Comparison of ENCODE assay signal across 23 cellular contexts in the genomic region with DNA sequence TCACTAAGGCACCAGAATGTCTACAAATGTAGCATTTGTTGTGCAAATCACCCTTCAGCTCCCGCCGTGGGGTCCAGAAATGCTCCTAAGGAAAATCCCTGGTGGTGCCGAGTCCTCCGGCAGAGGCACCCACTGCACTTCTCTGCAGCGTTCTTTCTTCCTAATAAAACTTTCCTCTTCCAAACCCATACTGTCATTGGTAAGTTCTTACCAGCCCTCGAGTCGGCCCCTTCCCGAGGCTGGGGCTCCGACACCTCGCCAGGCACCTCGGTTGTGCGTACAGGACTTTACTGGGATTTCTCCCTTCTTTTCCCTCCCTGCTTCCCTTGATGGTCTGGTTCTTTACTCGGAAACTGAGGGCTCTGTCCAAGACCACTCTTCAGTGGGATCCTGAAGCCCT. TPM values are rescaled to one million over a fixed set of nuclear protein-coding genes. Genes with fewer than 3 reads are reported as not detected.
DNase-seq lines count a peak whose midpoint lies in the region; ATAC-seq, FAIRE-seq and TF ChIP-seq lines count a peak whose summit lies in the region.
"Had no signal": no experiment of that assay in that cellular context is flagged by ENCODE, and none has a peak within 500 bp of the region (broad histone marks: within the 10 kb centered on the region; RNA-seq: fewer than 3 reads in every experiment).

No MANE protein-coding gene starts in this region.

- H3K27ac ChIP-seq in right lobe of liver: peak overlapping the region in 2 of 3 donors; percentile 39 to 82
- H3K27ac ChIP-seq: A549; BLaER1 treated with 17β-estradiol and CSF1 and Interleukin-3, amounts not matched to agents 10 nM and 100 nM; GM23248 had no signal

- H3K4me3 ChIP-seq in H7 (ENCODE audit: insufficient read depth, low read depth, low read length) (no peak overlapping the region), right lobe of liver (peak overlapping the region in 1 of 3 donors; percentile 20)
- H3K4me3 ChIP-seq: A549; BLaER1 treated with 17β-estradiol and CSF1 and Interleukin-3, amounts not matched to agents 10 nM and 100 nM; GM23248 had no signal

- H3K36me3 Mint-ChIP-seq in glutamatergic neuron (ENCODE audit: unreplicated experiment): peaks cover 21% of the 10 kb centered on the region
- H3K36me3 Mint-ChIP-seq: CD14-positive monocyte had no signal

- 78% methylated on average over 9 of the region's 13 CpGs for WGBS in right lobe of liver (ENCODE audit: insufficient coverage, low coverage, low lambda C conversion rate, missing lambda C conversion rate)

- TF ChIP-seq POLR2A in right lobe of liver (IDR thresholded peaks at IDR 0.05) (no peak), GM12891 (IDR thresholded peaks at IDR 0.05; ENCODE audit: low read depth, low read length) (no peak)

- DNase-seq in H7 (peak; percentile 22), glutamatergic neuron (no peak), right lobe of liver (no peak), NCI-H1417 treated with DMSO at 0.1 percent for 48 hours (lab: John Stamatoyannopoulos, UW) (no peak), GM12891 (ENCODE audit: insufficient read length, low spot score) (no peak)
- no peak for DNase-seq in central memory CD4-positive, alpha-beta T cell
- DNase-seq: 8988T; ACHN; AML-193; BE2C; CD4-positive, alpha-beta T cell; CD8-positive, alpha-beta memory T cell; COR-L47; DND-41; GM23248; H9 had no signal

- peaks cover 4% of the 10 kb centered on the region for H3K4me1 Mint-ChIP-seq in glutamatergic neuron (ENCODE audit: low read depth, unreplicated experiment)
- H3K4me1 Mint-ChIP-seq: CD14-positive monocyte; CD8-positive, alpha-beta memory T cell had no signal

- no peak for ATAC-seq in right lobe of liver
- ATAC-seq: A549, HCT116 had no signal

- peak overlapping the region; percentile 12 for H3K27ac Mint-ChIP-seq in glutamatergic neuron (ENCODE audit: unreplicated experiment)
- H3K27ac Mint-ChIP-seq: CD14-positive monocyte; CD4-positive, alpha-beta T cell; CD8-positive, alpha-beta memory T cell; H9 had no signal

- peaks cover 4% of the 10 kb centered on the region for H3K27me3 Mint-ChIP-seq in glutamatergic neuron (ENCODE audit: unreplicated experiment)
- H3K27me3 Mint-ChIP-seq: CD4-positive, alpha-beta T cell had no signal

- H3K9me3 Mint-ChIP-seq in glutamatergic neuron (ENCODE audit: unreplicated experiment): peaks cover 6% of the 10 kb centered on the region
- H3K9me3 Mint-ChIP-seq: CD4-positive, alpha-beta T cell had no signal

- H3K4me1 ChIP-seq in right lobe of liver: peaks cover 0 to 50% (median 22%) of the 10 kb centered on the region in 4 donors
- H3K4me1 ChIP-seq: A549; BE2C; BLaER1 treated with 17β-estradiol and CSF1 and Interleukin-3, amounts not matched to agents 10 nM and 100 nM had no signal

- H3K36me3 ChIP-seq in H7 (replicated peaks; ENCODE audit: control insufficient read depth, insufficient read depth, low read length): no peaks in the 10 kb centered on the region
- H3K36me3 ChIP-seq in right lobe of liver: no peaks in the 10 kb centered on the region
- H3K36me3 ChIP-seq: BE2C had no signal

- no peaks in the 10 kb centered on the region for H3K9me3 ChIP-seq in right lobe of liver
- H3K9me3 ChIP-seq: A549, BE2C had no signal

- no peak overlapping the region for H3K4me3 Mint-ChIP-seq in glutamatergic neuron (ENCODE audit: unreplicated experiment)
- H3K4me3 Mint-ChIP-seq: CD14-positive monocyte; CD4-positive, alpha-beta T cell; CD8-positive, alpha-beta memory T cell; H9 had no signal

- intact Hi-C loops in right lobe of liver (cut with DNase I): loop anchor here (5.0 to 10.0 kb wide), 3 partner anchors 34 to 136 kb away; a partner anchor contains a TSS

- no peak for FAIRE-seq in GM12891 (lab: Jason Lieb, UNC)
- FAIRE-seq: A549, G401.6, GM19239, H1 had no signal

- H3K27me3 ChIP-seq in H7 (ENCODE audit: control insufficient read depth, insufficient read depth, low read length) (no peaks in the 10 kb centered on the region), right lobe of liver (no peaks in the 10 kb centered on the region)
- H3K27me3 ChIP-seq: BLaER1 treated with 17β-estradiol and CSF1 and Interleukin-3, amounts not matched to agents 10 nM and 100 nM had no signal

- TF ChIP-seq CTCF in glutamatergic neuron (IDR thresholded peaks at IDR 0.05; ENCODE audit: partially characterized antibody, unreplicated experiment): no peak
- no peak for TF ChIP-seq CTCF in right lobe of liver (IDR thresholded peaks at IDR 0.05)

TF ChIP-seq in GM12891, 5 proteins besides CTCF, POLR2A, EP300 and RAD21:
- TF ChIP-seq POU2F2 (IDR thresholded peaks at IDR 0.05; ENCODE audit: low read depth, low read length) (no peak), TAF1 (IDR thresholded peaks at IDR 0.05; ENCODE audit: low read depth, low read length) (no peak), PAX5 (IDR thresholded peaks at IDR 0.05; ENCODE audit: insufficient read depth, low read length, severe bottlenecking) (no peak), SPI1 (IDR thresholded peaks at IDR 0.05; ENCODE audit: low read depth, low read length) (no peak), POLR2AphosphoS5 (IDR thresholded peaks at IDR 0.05; ENCODE audit: low read depth, low read length) (no peak)

RNA-seq across cellular contexts. Expression of a gene that starts 10.3 kb away (rescaled TPM):
- total RNA-seq in H7 (2014; rRNA removed; shearing (Covaris generic)): not detected in 2 replicates
- total RNA-seq in glutamatergic neuron (ENCODE audit: unreplicated experiment) (not detected), right lobe of liver (1,000 to 10,000 TPM in 4 of 6 experiments, 100 to 1,000 TPM in 2; 744 to 1,833 (median 1,254) TPM)
- polyA plus RNA-seq in GM12891 (2012; ENCODE audit: low read depth, missing spikeins): not detected
- total RNA-seq: CD4-positive, alpha-beta T cell; CD8-positive, alpha-beta memory T cell; GM23248; H1; H9 had no signal
- polyA plus RNA-seq: A549; CD14-positive monocyte; CD8-positive, alpha-beta memory T cell; GM23248 had no signal

RNA-seq across cellular contexts. Expression of a gene that starts 37.6 kb away (rescaled TPM):
- not detected in 2 replicates for total RNA-seq in H7 (2014; rRNA removed; shearing (Covaris generic))
- total RNA-seq in glutamatergic neuron (ENCODE audit: unreplicated experiment) (not detected), right lobe of liver (10 to 100 TPM in 1 of 6 experiments, 1 to 10 TPM in 5; 3.7 to 17.0 (median 5.2) TPM)
- not detected for polyA plus RNA-seq in GM12891 (2012; ENCODE audit: low read depth, missing spikeins)
- total RNA-seq: CD4-positive, alpha-beta T cell; CD8-positive, alpha-beta memory T cell; GM23248; H1 had no signal
- polyA plus RNA-seq: A549; CD14-positive monocyte; CD8-positive, alpha-beta memory T cell; GM23248 had no signal

RNA-seq across cellular contexts. Expression of a gene that starts 38.3 kb away (rescaled TPM):
- total RNA-seq in H7 (2014; rRNA removed; shearing (Covaris generic)): 46.8 and 51.6 TPM in 2 replicates
- total RNA-seq in glutamatergic neuron (ENCODE audit: unreplicated experiment) (439 TPM), right lobe of liver (under 1 TPM; 0.31 to 0.87 (median 0.56) TPM)
- 0.58 TPM for polyA plus RNA-seq in GM12891 (2012; ENCODE audit: low read depth, missing spikeins)
- total RNA-seq: CD4-positive, alpha-beta T cell had no signal
- polyA plus RNA-seq: CD14-positive monocyte; CD8-positive, alpha-beta memory T cell had no signal

RNA-seq across cellular contexts. Expression of a gene that starts 47.8 kb away (rescaled TPM):
- 0.38 TPM in 1 of 2 replicates, not detected in the other for total RNA-seq in H7 (2014; rRNA removed; shearing (Covaris generic))
- not detected for total RNA-seq in glutamatergic neuron (ENCODE audit: unreplicated experiment)
- under 1 TPM in 5 of 6 experiments, not detected in 1; 0.06 to 0.15 (median 0.12) TPM for total RNA-seq in right lobe of liver
- not detected for polyA plus RNA-seq in GM12891 (2012; ENCODE audit: low read depth, missing spikeins)
- total RNA-seq: CD4-positive, alpha-beta T cell; CD8-positive, alpha-beta memory T cell; H1; H9 had no signal
- polyA plus RNA-seq: A549; CD14-positive monocyte; CD8-positive, alpha-beta memory T cell; GM23248; H1 had no signal

Comparison
In these comparisons a context has a peak if more than half of its experiments do, and no peak if none do; other contexts are left out.
1. RNA of a gene that starts 10.3 kb away (total RNA-seq): 744 to 1,833 TPM in right lobe of liver; not detected in H7 and not detected in glutamatergic neuron (single experiment); every median in the first group is over 100 times any median in the second.
2. RNA of a gene that starts 38.3 kb away (total RNA-seq): 439 TPM in glutamatergic neuron (single experiment) and 46.8 to 51.6 TPM in H7; 0.31 to 0.87 TPM in right lobe of liver; every median in the first group is over 10 times any median in the second.